In the genomic region with DNA sequence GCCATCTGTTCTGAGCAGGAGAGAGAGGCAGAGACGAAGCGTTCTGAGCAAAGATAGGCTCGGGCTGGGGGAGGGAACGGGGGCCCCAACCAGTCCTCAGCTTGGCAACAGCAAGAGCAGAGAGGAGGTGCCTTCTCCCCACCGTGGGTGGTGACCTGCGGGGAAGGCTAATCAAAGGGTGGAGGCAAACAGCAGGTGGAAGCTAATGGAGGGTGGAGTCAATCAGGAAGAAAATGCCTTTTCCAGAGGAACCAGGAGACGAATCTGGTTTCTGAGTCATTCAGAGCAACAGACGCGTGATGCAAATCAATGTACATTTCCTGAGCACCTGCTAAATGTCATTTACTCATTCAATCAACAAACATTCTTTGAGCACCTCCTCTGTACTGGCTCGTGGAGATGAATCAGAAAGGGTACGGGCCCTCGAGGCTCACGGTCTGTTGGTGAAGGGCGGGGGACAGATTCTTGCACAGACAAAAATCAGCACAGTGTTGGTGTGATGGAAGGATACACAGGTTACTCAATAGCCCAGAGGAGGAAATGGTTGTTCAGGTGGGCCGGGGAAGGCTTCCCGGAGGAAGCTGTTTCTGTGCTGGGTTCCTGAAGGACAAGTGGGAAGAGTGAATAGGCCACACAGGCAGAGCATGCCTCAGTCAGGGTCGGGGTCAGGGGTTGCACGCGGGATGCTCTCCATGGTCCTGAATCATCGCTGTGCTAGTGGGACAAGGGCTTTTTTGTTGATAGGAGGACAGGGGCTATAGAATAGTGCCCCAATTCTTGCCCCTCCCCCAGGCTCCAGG, we compare ENCODE assay signal across 9 cellular contexts. TPM values are rescaled to one million over a fixed set of nuclear protein-coding genes. Genes with fewer than 3 reads are reported as not detected.
DNase-seq lines count a peak whose midpoint lies in the region; ATAC-seq, FAIRE-seq and TF ChIP-seq lines count a peak whose summit lies in the region.
"Had no signal": no experiment of that assay in that cellular context is flagged by ENCODE, and none has a peak within 500 bp of the region (broad histone marks: within the 10 kb centered on the region; RNA-seq: fewer than 3 reads in every experiment).

No MANE protein-coding gene starts in this region.

- no peaks in the 10 kb centered on the region for H3K79me2 ChIP-seq in OCI-LY7 (ENCODE audit: insufficient read depth, low read depth, low read length)

- H3K27ac ChIP-seq in OCI-LY7 (ENCODE audit: low read depth, low read length, poor library complexity, severe bottlenecking), result peak overlapping the region; percentile 56

- H2AFZ ChIP-seq in OCI-LY7 (ENCODE audit: low read length), result no peak overlapping the region

- intact Hi-C loops in OCI-LY7 (cut with micrococcal nuclease; ENCODE audit: unreplicated experiment) (no loop called here), posterior vena cava (cut with DNase I) (loop anchor here in 1 of 2 donors (10.0 kb wide), 1 partner anchor 68 kb away; no protein-coding TSS in a partner anchor)

- POLR2A ChIA-PET in OCI-LY7 (lab: Charles Lee), result no interaction called here

- H3K36me3 ChIP-seq in OCI-LY7 (ENCODE audit: insufficient read depth, low read length), result no peaks in the 10 kb centered on the region

- peak overlapping the region; percentile 53 for H3K4me2 ChIP-seq in OCI-LY7 (ENCODE audit: low read length)

- CTCF ChIA-PET in OCI-LY7 (lab: Charles Lee; ENCODE audit: unreplicated experiment), result no interaction called here

- TF ChIP-seq CTCF in OCI-LY7 (conservative IDR thresholded peaks at IDR 0.05; ENCODE audit: low read length), result no peak

- no peaks in the 10 kb centered on the region for H3K9me2 ChIP-seq in OCI-LY7 (ENCODE audit: insufficient read depth, low read length)

- peaks cover 40% of the 10 kb centered on the region for H3K4me1 ChIP-seq in OCI-LY7 (ENCODE audit: insufficient read depth, low read length, poor library complexity, severe bottlenecking)

- H3K9me3 ChIP-seq in OCI-LY7 (ENCODE audit: low read length), result no peaks in the 10 kb centered on the region

- no peak for FAIRE-seq in GM19239 (lab: Jason Lieb, UNC)
- FAIRE-seq: frontal cortex had no signal

- DNase-seq in NCI-H2227 (lab: John Stamatoyannopoulos, UW; ENCODE audit: unreplicated experiment) (peak; percentile 28), NCI-H2227 treated with DMSO at 0.1 percent for 48 hours (lab: John Stamatoyannopoulos, UW) (no peak), OCI-LY7 (ENCODE audit: low spot score) (peak; percentile 66), epidermal melanocyte (ENCODE audit: insufficient read length, low spot score) (peak; percentile 46), posterior vena cava (ENCODE audit: low spot score) (peak; percentile 70), germinal center (ENCODE audit: low spot score) (no peak), GM19239 (ENCODE audit: insufficient read length, low spot score) (no peak)

- BruUV-seq in OCI-LY7 (replicated peaks; lab: Mats Ljungman, UMichigan), result no TSS peak

- no peaks in the 10 kb centered on the region for H4K20me1 ChIP-seq in OCI-LY7 (ENCODE audit: insufficient read depth, low read length)

- peak overlapping the region; percentile 37 for H3K4me3 ChIP-seq in OCI-LY7 (ENCODE audit: low read depth, low read length, poor library complexity, severe bottlenecking)

- no peak for ATAC-seq in HG02588 (IDR thresholded peaks at IDR 0.05; ENCODE audit: unreplicated experiment)

RNA-seq across cellular contexts. Expression of a gene that starts 5.7 kb away (rescaled TPM):
- total RNA-seq in OCI-LY7 (2014; rRNA removed; shearing (Covaris generic)), result 1.1 and 5.4 TPM in 2 replicates
- 1.6 TPM in 2 replicates for total RNA-seq in OCI-LY7 (2022)
- 10 to 100 TPM; 16.2 to 20.9 TPM for total RNA-seq in posterior vena cava

RNA-seq across cellular contexts. Expression of a gene that starts 59.2 kb away (rescaled TPM):
- total RNA-seq in OCI-LY7 (2014; rRNA removed; shearing (Covaris generic)), result 43.8 and 51.2 TPM in 2 replicates
- total RNA-seq in OCI-LY7 (2022) (52.3 and 54.6 TPM in 2 replicates), posterior vena cava (under 1 TPM; 0.24 to 0.32 TPM)

Comparison
In these comparisons a context has a peak if more than half of its experiments do, and no peak if none do; other contexts are left out.
1. DNase-seq: peak in NCI-H2227 (single experiment), OCI-LY7 (single experiment), epidermal melanocyte (single experiment) and posterior vena cava (single experiment); none in NCI-H2227 treated with DMSO at 0.1 percent for 48 hours (single experiment), germinal center (single experiment) and GM19239 (single experiment).
2. RNA of a gene that starts 59.2 kb away (total RNA-seq): 43.8 to 54.6 TPM in OCI-LY7; 0.24 to 0.32 TPM in posterior vena cava; every median in the first group is over 10 times any median in the second.